Comparison of ENCODE assay signal across 1 cellular context in genomic region chr13:28558567-28558966, GRCh38.
TF ChIP-seq lines count a peak whose summit lies in the region.

No MANE protein-coding gene starts in this region.

TF ChIP-seq in H1, 55 proteins besides CTCF, POLR2A, EP300 and RAD21 (continued from another document):
- TF ChIP-seq, protein P1, sequence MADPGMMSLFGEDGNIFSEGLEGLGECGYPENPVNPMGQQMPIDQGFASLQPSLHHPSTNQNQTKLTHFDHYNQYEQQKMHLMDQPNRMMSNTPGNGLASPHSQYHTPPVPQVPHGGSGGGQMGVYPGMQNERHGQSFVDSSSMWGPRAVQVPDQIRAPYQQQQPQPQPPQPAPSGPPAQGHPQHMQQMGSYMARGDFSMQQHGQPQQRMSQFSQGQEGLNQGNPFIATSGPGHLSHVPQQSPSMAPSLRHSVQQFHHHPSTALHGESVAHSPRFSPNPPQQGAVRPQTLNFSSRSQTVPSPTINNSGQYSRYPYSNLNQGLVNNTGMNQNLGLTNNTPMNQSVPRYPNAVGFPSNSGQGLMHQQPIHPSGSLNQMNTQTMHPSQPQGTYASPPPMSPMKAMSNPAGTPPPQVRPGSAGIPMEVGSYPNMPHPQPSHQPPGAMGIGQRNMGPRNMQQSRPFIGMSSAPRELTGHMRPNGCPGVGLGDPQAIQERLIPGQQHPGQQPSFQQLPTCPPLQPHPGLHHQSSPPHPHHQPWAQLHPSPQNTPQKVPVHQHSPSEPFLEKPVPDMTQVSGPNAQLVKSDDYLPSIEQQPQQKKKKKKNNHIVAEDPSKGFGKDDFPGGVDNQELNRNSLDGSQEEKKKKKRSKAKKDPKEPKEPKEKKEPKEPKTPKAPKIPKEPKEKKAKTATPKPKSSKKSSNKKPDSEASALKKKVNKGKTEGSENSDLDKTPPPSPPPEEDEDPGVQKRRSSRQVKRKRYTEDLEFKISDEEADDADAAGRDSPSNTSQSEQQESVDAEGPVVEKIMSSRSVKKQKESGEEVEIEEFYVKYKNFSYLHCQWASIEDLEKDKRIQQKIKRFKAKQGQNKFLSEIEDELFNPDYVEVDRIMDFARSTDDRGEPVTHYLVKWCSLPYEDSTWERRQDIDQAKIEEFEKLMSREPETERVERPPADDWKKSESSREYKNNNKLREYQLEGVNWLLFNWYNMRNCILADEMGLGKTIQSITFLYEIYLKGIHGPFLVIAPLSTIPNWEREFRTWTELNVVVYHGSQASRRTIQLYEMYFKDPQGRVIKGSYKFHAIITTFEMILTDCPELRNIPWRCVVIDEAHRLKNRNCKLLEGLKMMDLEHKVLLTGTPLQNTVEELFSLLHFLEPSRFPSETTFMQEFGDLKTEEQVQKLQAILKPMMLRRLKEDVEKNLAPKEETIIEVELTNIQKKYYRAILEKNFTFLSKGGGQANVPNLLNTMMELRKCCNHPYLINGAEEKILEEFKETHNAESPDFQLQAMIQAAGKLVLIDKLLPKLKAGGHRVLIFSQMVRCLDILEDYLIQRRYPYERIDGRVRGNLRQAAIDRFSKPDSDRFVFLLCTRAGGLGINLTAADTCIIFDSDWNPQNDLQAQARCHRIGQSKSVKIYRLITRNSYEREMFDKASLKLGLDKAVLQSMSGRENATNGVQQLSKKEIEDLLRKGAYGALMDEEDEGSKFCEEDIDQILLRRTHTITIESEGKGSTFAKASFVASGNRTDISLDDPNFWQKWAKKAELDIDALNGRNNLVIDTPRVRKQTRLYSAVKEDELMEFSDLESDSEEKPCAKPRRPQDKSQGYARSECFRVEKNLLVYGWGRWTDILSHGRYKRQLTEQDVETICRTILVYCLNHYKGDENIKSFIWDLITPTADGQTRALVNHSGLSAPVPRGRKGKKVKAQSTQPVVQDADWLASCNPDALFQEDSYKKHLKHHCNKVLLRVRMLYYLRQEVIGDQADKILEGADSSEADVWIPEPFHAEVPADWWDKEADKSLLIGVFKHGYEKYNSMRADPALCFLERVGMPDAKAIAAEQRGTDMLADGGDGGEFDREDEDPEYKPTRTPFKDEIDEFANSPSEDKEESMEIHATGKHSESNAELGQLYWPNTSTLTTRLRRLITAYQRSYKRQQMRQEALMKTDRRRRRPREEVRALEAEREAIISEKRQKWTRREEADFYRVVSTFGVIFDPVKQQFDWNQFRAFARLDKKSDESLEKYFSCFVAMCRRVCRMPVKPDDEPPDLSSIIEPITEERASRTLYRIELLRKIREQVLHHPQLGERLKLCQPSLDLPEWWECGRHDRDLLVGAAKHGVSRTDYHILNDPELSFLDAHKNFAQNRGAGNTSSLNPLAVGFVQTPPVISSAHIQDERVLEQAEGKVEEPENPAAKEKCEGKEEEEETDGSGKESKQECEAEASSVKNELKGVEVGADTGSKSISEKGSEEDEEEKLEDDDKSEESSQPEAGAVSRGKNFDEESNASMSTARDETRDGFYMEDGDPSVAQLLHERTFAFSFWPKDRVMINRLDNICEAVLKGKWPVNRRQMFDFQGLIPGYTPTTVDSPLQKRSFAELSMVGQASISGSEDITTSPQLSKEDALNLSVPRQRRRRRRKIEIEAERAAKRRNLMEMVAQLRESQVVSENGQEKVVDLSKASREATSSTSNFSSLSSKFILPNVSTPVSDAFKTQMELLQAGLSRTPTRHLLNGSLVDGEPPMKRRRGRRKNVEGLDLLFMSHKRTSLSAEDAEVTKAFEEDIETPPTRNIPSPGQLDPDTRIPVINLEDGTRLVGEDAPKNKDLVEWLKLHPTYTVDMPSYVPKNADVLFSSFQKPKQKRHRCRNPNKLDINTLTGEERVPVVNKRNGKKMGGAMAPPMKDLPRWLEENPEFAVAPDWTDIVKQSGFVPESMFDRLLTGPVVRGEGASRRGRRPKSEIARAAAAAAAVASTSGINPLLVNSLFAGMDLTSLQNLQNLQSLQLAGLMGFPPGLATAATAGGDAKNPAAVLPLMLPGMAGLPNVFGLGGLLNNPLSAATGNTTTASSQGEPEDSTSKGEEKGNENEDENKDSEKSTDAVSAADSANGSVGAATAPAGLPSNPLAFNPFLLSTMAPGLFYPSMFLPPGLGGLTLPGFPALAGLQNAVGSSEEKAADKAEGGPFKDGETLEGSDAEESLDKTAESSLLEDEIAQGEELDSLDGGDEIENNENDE (IDR thresholded peaks at IDR 0.05; ENCODE audit: insufficient replicate concordance, low read length), result no peak
- TF ChIP-seq CHD2 (IDR thresholded peaks at IDR 0.05; ENCODE audit: low read length), result no peak
- TF ChIP-seq FOSL1 (IDR thresholded peaks at IDR 0.05; ENCODE audit: insufficient read depth, low read depth, low read length), result no peak
- TF ChIP-seq CTBP2 (IDR thresholded peaks at IDR 0.05; ENCODE audit: borderline replicate concordance, insufficient read depth, insufficient read length, low read length), result no peak
- TF ChIP-seq SP4 (IDR thresholded peaks at IDR 0.05; ENCODE audit: low read length), result no peak
- TF ChIP-seq GTF2F1 (IDR thresholded peaks at IDR 0.05; ENCODE audit: borderline replicate concordance, low read depth, low read length), result no peak
- no peak for TF ChIP-seq CREB1 (IDR thresholded peaks at IDR 0.05)
- TF ChIP-seq CHD1 (IDR thresholded peaks at IDR 0.05; ENCODE audit: low read depth, low read length), result no peak
- TF ChIP-seq SIRT6 (IDR thresholded peaks at IDR 0.05; ENCODE audit: low read length), result no peak
- TF ChIP-seq HDAC6 (IDR thresholded peaks at IDR 0.05; ENCODE audit: low read depth, low read length), result no peak
